ENCODE assay signal across 1 cellular context in the genomic region with DNA sequence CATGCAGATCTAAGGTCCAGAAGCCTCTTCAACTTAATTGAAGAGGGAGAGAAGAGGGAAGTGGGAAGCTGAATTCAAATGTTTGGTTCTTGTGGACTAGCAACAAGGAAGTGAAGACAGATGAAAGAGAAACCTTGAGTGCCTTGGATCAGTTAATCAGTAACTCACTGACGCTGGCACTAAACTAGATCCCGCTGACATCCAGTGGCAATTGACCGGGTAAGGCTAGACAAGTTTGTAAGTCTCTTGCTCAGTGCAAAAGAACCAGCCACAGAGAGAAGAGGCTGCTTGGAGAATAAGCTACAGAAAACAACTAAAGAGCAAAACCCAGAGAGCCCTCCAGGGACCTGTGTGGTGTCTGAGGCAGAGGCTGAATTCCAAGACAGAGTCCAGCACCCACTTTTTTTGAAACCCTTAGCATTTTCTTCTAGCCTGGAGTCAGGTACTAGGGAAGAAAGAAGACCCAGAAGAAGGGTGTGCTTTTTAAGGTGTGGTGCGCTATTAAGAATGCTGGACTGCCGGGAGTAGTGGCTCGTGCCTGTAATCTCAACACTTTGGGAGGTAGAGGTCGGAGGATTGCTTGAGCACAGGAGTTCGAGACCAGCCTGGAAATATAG.
TF ChIP-seq lines count a peak whose summit lies in the region.

No MANE protein-coding gene starts in this region.

TF ChIP-seq in HepG2, 621 proteins besides CTCF, POLR2A, EP300 and RAD21 (continued from another document and continues in another):
- TF ChIP-seq ZBTB25 (CRISPR knock-in tag; IDR thresholded peaks at IDR 0.05) (0 out of 2 replicates have a peak, but pooled peaks have one; percentile 39), ZNF331 (CRISPR knock-in tag; IDR thresholded peaks at IDR 0.05) (peak; percentile 47; the same call in 1 of the 2 replicates), ZNF562 (CRISPR knock-in tag; IDR thresholded peaks at IDR 0.05; ENCODE audit: borderline replicate concordance) (no peak), ELF4 (CRISPR knock-in tag; IDR thresholded peaks at IDR 0.05; ENCODE audit: borderline replicate concordance) (peak; percentile 52; the same call in 1 of the 2 replicates), FOXK1 (CRISPR knock-in tag; IDR thresholded peaks at IDR 0.05; ENCODE audit: borderline replicate concordance, low read depth) (peak; percentile 41; the same call in 1 of the 2 replicates), ZBTB37 (CRISPR knock-in tag; IDR thresholded peaks at IDR 0.05) (no peak), SETDB1 (CRISPR knock-in tag; IDR thresholded peaks at IDR 0.05; ENCODE audit: borderline replicate concordance) (no peak), TMF1 (CRISPR knock-in tag; IDR thresholded peaks at IDR 0.05; ENCODE audit: low read depth) (no peak), ELF1 (CRISPR knock-in tag; IDR thresholded peaks at IDR 0.05) (peak; percentile 71), ZNF383 (CRISPR knock-in tag; IDR thresholded peaks at IDR 0.05; ENCODE audit: borderline replicate concordance) (no peak), SSRP1 (CRISPR knock-in tag; IDR thresholded peaks at IDR 0.05) (no peak), ZBTB46 (CRISPR knock-in tag; IDR thresholded peaks at IDR 0.05; ENCODE audit: borderline replicate concordance) (no peak), SP2 (CRISPR knock-in tag; IDR thresholded peaks at IDR 0.05) (no peak), HMG20A (CRISPR knock-in tag; IDR thresholded peaks at IDR 0.05; ENCODE audit: borderline replicate concordance) (0 out of 2 replicates have a peak, but pooled peaks have one; percentile 21), ADNP (CRISPR knock-in tag; IDR thresholded peaks at IDR 0.05) (no peak), ZNF143 (CRISPR knock-in tag; IDR thresholded peaks at IDR 0.05) (no peak), GTF3A (CRISPR knock-in tag; conservative IDR thresholded peaks at IDR 0.05) (no peak; the same call in 1 of the 2 replicates), SUZ12 (IDR thresholded peaks at IDR 0.05; ENCODE audit: low read depth, low read length) (no peak), HMGXB4 (CRISPR knock-in tag; IDR thresholded peaks at IDR 0.05; ENCODE audit: borderline replicate concordance in 1 of 2, low read depth in 1 of 2) (no peak), HOXA9 (CRISPR knock-in tag; IDR thresholded peaks at IDR 0.05; ENCODE audit: borderline replicate concordance) (no peak)
- TF ChIP-seq, protein P1, sequence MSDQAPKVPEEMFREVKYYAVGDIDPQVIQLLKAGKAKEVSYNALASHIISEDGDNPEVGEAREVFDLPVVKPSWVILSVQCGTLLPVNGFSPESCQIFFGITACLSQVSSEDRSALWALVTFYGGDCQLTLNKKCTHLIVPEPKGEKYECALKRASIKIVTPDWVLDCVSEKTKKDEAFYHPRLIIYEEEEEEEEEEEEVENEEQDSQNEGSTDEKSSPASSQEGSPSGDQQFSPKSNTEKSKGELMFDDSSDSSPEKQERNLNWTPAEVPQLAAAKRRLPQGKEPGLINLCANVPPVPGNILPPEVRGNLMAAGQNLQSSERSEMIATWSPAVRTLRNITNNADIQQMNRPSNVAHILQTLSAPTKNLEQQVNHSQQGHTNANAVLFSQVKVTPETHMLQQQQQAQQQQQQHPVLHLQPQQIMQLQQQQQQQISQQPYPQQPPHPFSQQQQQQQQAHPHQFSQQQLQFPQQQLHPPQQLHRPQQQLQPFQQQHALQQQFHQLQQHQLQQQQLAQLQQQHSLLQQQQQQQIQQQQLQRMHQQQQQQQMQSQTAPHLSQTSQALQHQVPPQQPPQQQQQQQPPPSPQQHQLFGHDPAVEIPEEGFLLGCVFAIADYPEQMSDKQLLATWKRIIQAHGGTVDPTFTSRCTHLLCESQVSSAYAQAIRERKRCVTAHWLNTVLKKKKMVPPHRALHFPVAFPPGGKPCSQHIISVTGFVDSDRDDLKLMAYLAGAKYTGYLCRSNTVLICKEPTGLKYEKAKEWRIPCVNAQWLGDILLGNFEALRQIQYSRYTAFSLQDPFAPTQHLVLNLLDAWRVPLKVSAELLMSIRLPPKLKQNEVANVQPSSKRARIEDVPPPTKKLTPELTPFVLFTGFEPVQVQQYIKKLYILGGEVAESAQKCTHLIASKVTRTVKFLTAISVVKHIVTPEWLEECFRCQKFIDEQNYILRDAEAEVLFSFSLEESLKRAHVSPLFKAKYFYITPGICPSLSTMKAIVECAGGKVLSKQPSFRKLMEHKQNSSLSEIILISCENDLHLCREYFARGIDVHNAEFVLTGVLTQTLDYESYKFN (CRISPR knock-in tag; conservative IDR thresholded peaks at IDR 0.05), result peak; percentile 55
- TF ChIP-seq, protein P2, sequence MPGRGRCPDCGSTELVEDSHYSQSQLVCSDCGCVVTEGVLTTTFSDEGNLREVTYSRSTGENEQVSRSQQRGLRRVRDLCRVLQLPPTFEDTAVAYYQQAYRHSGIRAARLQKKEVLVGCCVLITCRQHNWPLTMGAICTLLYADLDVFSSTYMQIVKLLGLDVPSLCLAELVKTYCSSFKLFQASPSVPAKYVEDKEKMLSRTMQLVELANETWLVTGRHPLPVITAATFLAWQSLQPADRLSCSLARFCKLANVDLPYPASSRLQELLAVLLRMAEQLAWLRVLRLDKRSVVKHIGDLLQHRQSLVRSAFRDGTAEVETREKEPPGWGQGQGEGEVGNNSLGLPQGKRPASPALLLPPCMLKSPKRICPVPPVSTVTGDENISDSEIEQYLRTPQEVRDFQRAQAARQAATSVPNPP (CRISPR knock-in tag; IDR thresholded peaks at IDR 0.05), result no peak
- TF ChIP-seq, protein P3, sequence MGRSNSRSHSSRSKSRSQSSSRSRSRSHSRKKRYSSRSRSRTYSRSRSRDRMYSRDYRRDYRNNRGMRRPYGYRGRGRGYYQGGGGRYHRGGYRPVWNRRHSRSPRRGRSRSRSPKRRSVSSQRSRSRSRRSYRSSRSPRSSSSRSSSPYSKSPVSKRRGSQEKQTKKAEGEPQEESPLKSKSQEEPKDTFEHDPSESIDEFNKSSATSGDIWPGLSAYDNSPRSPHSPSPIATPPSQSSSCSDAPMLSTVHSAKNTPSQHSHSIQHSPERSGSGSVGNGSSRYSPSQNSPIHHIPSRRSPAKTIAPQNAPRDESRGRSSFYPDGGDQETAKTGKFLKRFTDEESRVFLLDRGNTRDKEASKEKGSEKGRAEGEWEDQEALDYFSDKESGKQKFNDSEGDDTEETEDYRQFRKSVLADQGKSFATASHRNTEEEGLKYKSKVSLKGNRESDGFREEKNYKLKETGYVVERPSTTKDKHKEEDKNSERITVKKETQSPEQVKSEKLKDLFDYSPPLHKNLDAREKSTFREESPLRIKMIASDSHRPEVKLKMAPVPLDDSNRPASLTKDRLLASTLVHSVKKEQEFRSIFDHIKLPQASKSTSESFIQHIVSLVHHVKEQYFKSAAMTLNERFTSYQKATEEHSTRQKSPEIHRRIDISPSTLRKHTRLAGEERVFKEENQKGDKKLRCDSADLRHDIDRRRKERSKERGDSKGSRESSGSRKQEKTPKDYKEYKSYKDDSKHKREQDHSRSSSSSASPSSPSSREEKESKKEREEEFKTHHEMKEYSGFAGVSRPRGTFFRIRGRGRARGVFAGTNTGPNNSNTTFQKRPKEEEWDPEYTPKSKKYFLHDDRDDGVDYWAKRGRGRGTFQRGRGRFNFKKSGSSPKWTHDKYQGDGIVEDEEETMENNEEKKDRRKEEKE (IDR thresholded peaks at IDR 0.05), result no peak
- TF ChIP-seq, protein P4, sequence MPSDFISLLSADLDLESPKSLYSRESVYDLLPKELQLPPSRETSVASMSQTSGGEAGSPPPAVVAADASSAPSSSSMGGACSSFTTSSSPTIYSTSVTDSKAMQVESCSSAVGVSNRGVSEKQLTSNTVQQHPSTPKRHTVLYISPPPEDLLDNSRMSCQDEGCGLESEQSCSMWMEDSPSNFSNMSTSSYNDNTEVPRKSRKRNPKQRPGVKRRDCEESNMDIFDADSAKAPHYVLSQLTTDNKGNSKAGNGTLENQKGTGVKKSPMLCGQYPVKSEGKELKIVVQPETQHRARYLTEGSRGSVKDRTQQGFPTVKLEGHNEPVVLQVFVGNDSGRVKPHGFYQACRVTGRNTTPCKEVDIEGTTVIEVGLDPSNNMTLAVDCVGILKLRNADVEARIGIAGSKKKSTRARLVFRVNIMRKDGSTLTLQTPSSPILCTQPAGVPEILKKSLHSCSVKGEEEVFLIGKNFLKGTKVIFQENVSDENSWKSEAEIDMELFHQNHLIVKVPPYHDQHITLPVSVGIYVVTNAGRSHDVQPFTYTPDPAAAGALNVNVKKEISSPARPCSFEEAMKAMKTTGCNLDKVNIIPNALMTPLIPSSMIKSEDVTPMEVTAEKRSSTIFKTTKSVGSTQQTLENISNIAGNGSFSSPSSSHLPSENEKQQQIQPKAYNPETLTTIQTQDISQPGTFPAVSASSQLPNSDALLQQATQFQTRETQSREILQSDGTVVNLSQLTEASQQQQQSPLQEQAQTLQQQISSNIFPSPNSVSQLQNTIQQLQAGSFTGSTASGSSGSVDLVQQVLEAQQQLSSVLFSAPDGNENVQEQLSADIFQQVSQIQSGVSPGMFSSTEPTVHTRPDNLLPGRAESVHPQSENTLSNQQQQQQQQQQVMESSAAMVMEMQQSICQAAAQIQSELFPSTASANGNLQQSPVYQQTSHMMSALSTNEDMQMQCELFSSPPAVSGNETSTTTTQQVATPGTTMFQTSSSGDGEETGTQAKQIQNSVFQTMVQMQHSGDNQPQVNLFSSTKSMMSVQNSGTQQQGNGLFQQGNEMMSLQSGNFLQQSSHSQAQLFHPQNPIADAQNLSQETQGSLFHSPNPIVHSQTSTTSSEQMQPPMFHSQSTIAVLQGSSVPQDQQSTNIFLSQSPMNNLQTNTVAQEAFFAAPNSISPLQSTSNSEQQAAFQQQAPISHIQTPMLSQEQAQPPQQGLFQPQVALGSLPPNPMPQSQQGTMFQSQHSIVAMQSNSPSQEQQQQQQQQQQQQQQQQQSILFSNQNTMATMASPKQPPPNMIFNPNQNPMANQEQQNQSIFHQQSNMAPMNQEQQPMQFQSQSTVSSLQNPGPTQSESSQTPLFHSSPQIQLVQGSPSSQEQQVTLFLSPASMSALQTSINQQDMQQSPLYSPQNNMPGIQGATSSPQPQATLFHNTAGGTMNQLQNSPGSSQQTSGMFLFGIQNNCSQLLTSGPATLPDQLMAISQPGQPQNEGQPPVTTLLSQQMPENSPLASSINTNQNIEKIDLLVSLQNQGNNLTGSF (CRISPR knock-in tag; IDR thresholded peaks at IDR 0.05), result no peak
